ENCODE assay signal across 30 cellular contexts in genomic region chr3:17982211-17982880, GRCh38.
"Had no signal": no experiment of that assay in that cellular context is flagged by ENCODE, and none has a peak within 500 bp of the region (broad histone marks: within the 10 kb centered on the region; RNA-seq: fewer than 3 reads in every experiment).

No MANE protein-coding gene starts in this region.

- H3K27ac ChIP-seq: adrenal gland, body of pancreas, cardiac muscle cell, coronary artery, gastroesophageal sphincter, hepatocyte, left ventricle myocardium inferior, skin epidermis, thoracic aorta had no signal

- H3K9me3 ChIP-seq: adrenal gland, body of pancreas, gastroesophageal sphincter, left ventricle myocardium inferior, mucosa of descending colon, thoracic aorta had no signal

- ATAC-seq: activated CD8-positive, alpha-beta T cell treated with anti-CD3 and anti-CD28 coated beads for 36 hours; body of pancreas; gastroesophageal sphincter; mucosa of descending colon; natural killer cell treated with Interleukin-12 subunit alpha and Interleukin-12 subunit beta and Interleukin-15 and Interleukin-18, amount 100 ng/mL, for 72 hours; sciatic nerve; stimulated activated effector memory CD8-positive, alpha-beta T cell treated with anti-CD3 and anti-CD28 coated beads, Interleukin-12 subunit alpha, Interleukin-12 subunit beta, amount 100 ng/mL, for 72 hours had no signal

- H3K4me3 ChIP-seq: adrenal gland, body of pancreas, cardiac muscle cell, coronary artery, dorsolateral prefrontal cortex, gastroesophageal sphincter, hepatocyte, left ventricle myocardium inferior, lung, mucosa of descending colon, skin epidermis, thoracic aorta had no signal

- H3K4me3 Mint-ChIP-seq: activated B cell treated with CpG ODN at 0.5 μM for 24 hours; activated CD8-positive, alpha-beta T cell treated with anti-CD3 and anti-CD28 coated beads for 36 hours; activated naive CD8-positive, alpha-beta T cell treated with anti-CD3 and anti-CD28 coated beads for 36 hours; natural killer cell treated with Interleukin-12 subunit alpha and Interleukin-12 subunit beta and Interleukin-15 and Interleukin-18, amount 100 ng/mL, for 72 hours; stimulated activated effector memory CD8-positive, alpha-beta T cell treated with anti-CD3 and anti-CD28 coated beads, Interleukin-12 subunit alpha, Interleukin-12 subunit beta, amount 100 ng/mL, for 72 hours; stimulated activated naive CD8-positive, alpha-beta T cell treated with anti-CD3 and anti-CD28 coated beads, Interleukin-15, Interleukin-2, amounts not matched to agents 100 ng/mL and 50 ng/mL, for 24 hours had no signal

- H3K36me3 Mint-ChIP-seq: activated naive CD8-positive, alpha-beta T cell treated with anti-CD3 and anti-CD28 coated beads for 36 hours; natural killer cell treated with Interleukin-12 subunit alpha and Interleukin-12 subunit beta and Interleukin-15 and Interleukin-18, amount 100 ng/mL, for 72 hours; stimulated activated effector memory CD8-positive, alpha-beta T cell treated with anti-CD3 and anti-CD28 coated beads, Interleukin-12 subunit alpha, Interleukin-12 subunit beta, amount 100 ng/mL, for 72 hours had no signal

- DNase-seq: activated B cell treated with CpG ODN at 0.5 μM for 24 hours; activated CD4-positive, alpha-beta T cell treated with anti-CD3 and anti-CD28 coated beads, Interleukin-2, amount 50 U/mL, for 1 hour; activated CD8-positive, alpha-beta T cell treated with anti-CD3 and anti-CD28 coated beads for 36 hours; activated effector memory CD4-positive, alpha-beta T cell treated with Interleukin-2 at 50 U/mL for 16 hours; activated naive CD4-positive, alpha-beta T cell treated with Interleukin-2 at 50 U/mL for 16 hours; activated naive CD8-positive, alpha-beta T cell treated with anti-CD3 and anti-CD28 coated beads for 36 hours; activated T-cell treated with anti-CD3 and anti-CD28 coated beads for 4 hours; adrenal gland; aorta; body of pancreas; dorsolateral prefrontal cortex; effector memory CD4-positive, alpha-beta T cell; erythroblast; islet precursor cell; left ventricle myocardium inferior; mesendoderm; mucosa of descending colon; stimulated activated CD4-positive, alpha-beta T cell treated with anti-CD3 and anti-CD28 coated beads, Interleukin-12 subunit alpha, Interleukin-12 subunit beta, amount 100 ng/mL, for 4 hours; stimulated activated CD4-positive, alpha-beta T cell treated with anti-CD3 and anti-CD28 coated beads, Interleukin-4, amount 100 ng/mL, for 24 hours had no signal

- H3K4me2 ChIP-seq: hepatocyte had no signal

- H2AFZ ChIP-seq: hepatocyte had no signal

- H3K36me3 ChIP-seq: adrenal gland, cardiac muscle cell, gastroesophageal sphincter, left ventricle myocardium inferior, thoracic aorta had no signal

- H3K9me3 Mint-ChIP-seq: activated B cell treated with CpG ODN at 0.5 μM for 24 hours; activated CD8-positive, alpha-beta T cell treated with anti-CD3 and anti-CD28 coated beads for 36 hours; activated naive CD8-positive, alpha-beta T cell treated with anti-CD3 and anti-CD28 coated beads for 36 hours; natural killer cell treated with Interleukin-12 subunit alpha and Interleukin-12 subunit beta and Interleukin-15 and Interleukin-18, amount 100 ng/mL, for 72 hours; stimulated activated effector memory CD8-positive, alpha-beta T cell treated with anti-CD3 and anti-CD28 coated beads, Interleukin-12 subunit alpha, Interleukin-12 subunit beta, amount 100 ng/mL, for 72 hours; stimulated activated naive CD8-positive, alpha-beta T cell treated with anti-CD3 and anti-CD28 coated beads, Interleukin-15, Interleukin-2, amounts not matched to agents 100 ng/mL and 50 ng/mL, for 24 hours had no signal

- H3K27me3 ChIP-seq: adrenal gland, body of pancreas, cardiac muscle cell, dorsolateral prefrontal cortex, gastroesophageal sphincter, hepatocyte had no signal

- H3K27ac Mint-ChIP-seq: activated B cell treated with CpG ODN at 0.5 μM for 24 hours; activated CD8-positive, alpha-beta T cell treated with anti-CD3 and anti-CD28 coated beads for 36 hours; activated naive CD8-positive, alpha-beta T cell treated with anti-CD3 and anti-CD28 coated beads for 36 hours; natural killer cell treated with Interleukin-12 subunit alpha and Interleukin-12 subunit beta and Interleukin-15 and Interleukin-18, amount 100 ng/mL, for 72 hours; stimulated activated effector memory CD8-positive, alpha-beta T cell treated with anti-CD3 and anti-CD28 coated beads, Interleukin-12 subunit alpha, Interleukin-12 subunit beta, amount 100 ng/mL, for 72 hours; stimulated activated naive CD8-positive, alpha-beta T cell treated with anti-CD3 and anti-CD28 coated beads, Interleukin-15, Interleukin-2, amounts not matched to agents 100 ng/mL and 50 ng/mL, for 24 hours had no signal

- H3K4me1 Mint-ChIP-seq: activated B cell treated with CpG ODN at 0.5 μM for 24 hours; activated naive CD8-positive, alpha-beta T cell treated with anti-CD3 and anti-CD28 coated beads for 36 hours; stimulated activated effector memory CD8-positive, alpha-beta T cell treated with anti-CD3 and anti-CD28 coated beads, Interleukin-12 subunit alpha, Interleukin-12 subunit beta, amount 100 ng/mL, for 72 hours had no signal

- H3K79me2 ChIP-seq: hepatocyte had no signal

- H3K4me1 ChIP-seq: adrenal gland had no signal
